8 cellular contexts compared by ENCODE assay signal in the genomic region with DNA sequence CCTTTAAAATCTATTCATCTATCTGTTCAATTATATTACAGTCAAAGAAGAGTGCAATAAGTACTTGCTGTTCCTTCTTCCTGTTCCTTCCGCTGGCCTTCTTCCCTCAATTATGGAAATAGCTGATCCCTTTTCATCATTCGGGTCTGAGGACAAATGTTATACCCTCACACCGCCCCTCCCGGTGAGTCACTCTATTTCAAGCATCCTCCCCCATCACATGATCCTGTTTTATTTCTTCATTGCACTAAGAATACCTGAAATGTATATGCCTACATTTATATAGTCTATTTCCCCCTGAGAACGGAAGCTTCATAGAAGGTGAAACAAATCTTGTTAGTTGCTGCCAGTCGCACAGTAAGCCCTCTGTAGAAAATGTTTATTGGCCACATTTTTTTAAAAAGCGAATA. TPM values are rescaled to one million over a fixed set of nuclear protein-coding genes. Genes with fewer than 3 reads are reported as not detected.
DNase-seq lines count a peak whose midpoint lies in the region; ATAC-seq and TF ChIP-seq lines count a peak whose summit lies in the region.

No MANE protein-coding gene starts in this region.

- H3K9me2 ChIP-seq in PC-3 (replicated peaks; ENCODE audit: low read length): no peaks in the 10 kb centered on the region

- H4K20me1 ChIP-seq in PC-3 (ENCODE audit: low read length): peaks cover 60% of the 10 kb centered on the region

- H3K4me2 ChIP-seq in PC-3 (ENCODE audit: low read length): peak overlapping the region; percentile 99

- ATAC-seq in PC-3: peak; percentile 2; the same call in 1 of the 2 replicates
- no peak for ATAC-seq in HG02852 (IDR thresholded peaks at IDR 0.05; ENCODE audit: unreplicated experiment)
- no peak for ATAC-seq in GM19455 (IDR thresholded peaks at IDR 0.05; ENCODE audit: unreplicated experiment)

- H3K27ac ChIP-seq in 22Rv1 (peak overlapping the region; percentile 86; the same call in 1 of the 2 replicates), PC-3 (ENCODE audit: low read length) (peak overlapping the region; percentile 81), muscle layer of colon (ENCODE audit: low read depth, low read length) (peak overlapping the region; percentile 95)

- peaks cover 64% of the 10 kb centered on the region for H3K4me1 ChIP-seq in PC-3 (ENCODE audit: insufficient read depth, low read length)
- peaks cover 48% of the 10 kb centered on the region for H3K4me1 ChIP-seq in muscle layer of colon (ENCODE audit: insufficient read depth, low read length)

- no peaks in the 10 kb centered on the region for H3K27me3 ChIP-seq in PC-3 (ENCODE audit: low read length)
- no peaks in the 10 kb centered on the region for H3K27me3 ChIP-seq in muscle layer of colon (ENCODE audit: control insufficient read depth in 1 of 2, insufficient read depth in 2 of 2, low read length in 2 of 2)

- POLR2A ChIA-PET in PC-3 (lab: Charles Lee; ENCODE audit: unreplicated experiment): interaction anchor here (0.6 to 0.9 kb wide), 5 partner anchors 180 to 687 kb away, joined by 3 to 4 read pairs (median 4); no protein-coding TSS in a partner anchor

- H3K9me3 ChIP-seq in PC-3 (ENCODE audit: low read length): no peaks in the 10 kb centered on the region
- H3K9me3 ChIP-seq in muscle layer of colon (ENCODE audit: low read length): no peaks in the 10 kb centered on the region

- H3K4me3 ChIP-seq in PC-3 (ENCODE audit: low read length) (peak overlapping the region; percentile 85), muscle layer of colon (ENCODE audit: low read depth in 1 of 2, low read length in 2 of 2) (peak overlapping the region; percentile 67 to 92)

- TF ChIP-seq CTCF in 22Rv1 (IDR thresholded peaks at IDR 0.05) (no peak), GM12874 (IDR thresholded peaks at IDR 0.05; ENCODE audit: insufficient read depth, low read depth, low read length) (peak; percentile 3; the same call in 1 of the 2 replicates), PC-3 (conservative IDR thresholded peaks at IDR 0.05; ENCODE audit: low read depth, low read length) (no peak), GM10266 (IDR thresholded peaks at IDR 0.05; ENCODE audit: control insufficient read depth, insufficient read depth, low read depth, missing control alignments) (no peak)

- DNase-seq in PC-3: peak; percentile 77
- peak; percentile 58 for DNase-seq in central memory CD4-positive, alpha-beta T cell
- DNase-seq in GM10266 (ENCODE audit: extremely low spot score): no peak

- no peaks in the 10 kb centered on the region for H3F3A ChIP-seq in PC-3 (ENCODE audit: low read length, unreplicated experiment)

- peaks cover 89% of the 10 kb centered on the region for H3K79me2 ChIP-seq in PC-3 (ENCODE audit: low read length)

- intact Hi-C loops in PC-3 (cut with micrococcal nuclease): loop anchor here (5.0 to 10.0 kb wide), 4 partner anchors 59 to 748 kb away; partner anchors contain the start of gene SLC38A2

- CTCF ChIA-PET in PC-3 (lab: Charles Lee): no interaction called here

- no TSS peak for BruUV-seq in PC-3 (replicated peaks; lab: Mats Ljungman, UMichigan)

- H3K36me3 ChIP-seq in PC-3 (ENCODE audit: low read depth, low read length) (no peaks in the 10 kb centered on the region), muscle layer of colon (ENCODE audit: insufficient read depth, low read length) (no peaks in the 10 kb centered on the region)

- H3K9ac ChIP-seq in PC-3 (ENCODE audit: low read length) (peak overlapping the region; percentile 95), muscle layer of colon (ENCODE audit: low read length) (peak overlapping the region; percentile 77)

- H2AFZ ChIP-seq in PC-3 (ENCODE audit: low read length): 0 out of 2 replicates have a peak overlapping the region, but pooled peaks have one; percentile 26

RNA-seq across cellular contexts. Expression of gene SLC38A1, which starts 2.5 kb away (rescaled TPM):
- 101 and 107 TPM in 2 replicates for total RNA-seq in PC-3 (2014; rRNA removed)
